10 cellular contexts compared by ENCODE assay signal in genomic region chr11:93359396-93359795, GRCh38. TPM values are rescaled to one million over a fixed set of nuclear protein-coding genes. Genes with fewer than 3 reads are reported as not detected.
"Had no signal": no experiment of that assay in that cellular context is flagged by ENCODE, and none has a peak within 500 bp of the region (broad histone marks: within the 10 kb centered on the region; RNA-seq: fewer than 3 reads in every experiment).

No MANE protein-coding gene starts in this region.

- ATAC-seq: HCT116, K562 had no signal

- DNase-seq: GM23248, GOT3, H7, HFFc6, IMR-90 had no signal

- H3K4me3 ChIP-seq: GM23248, HAP-1, K562 had no signal

- H3K4me1 ChIP-seq: HAP-1 had no signal

- H3K27ac ChIP-seq: GM23248 had no signal

- H3K9me3 ChIP-seq: HAP-1 had no signal

- H3K36me3 ChIP-seq: HAP-1 had no signal

RNA-seq across cellular contexts. Expression of gene DEUP1, which starts 28.9 kb away (rescaled TPM):
- total RNA-seq: GM23248, H4, H7, HFFc6, HT-29, IMR-90 had no signal
